Comparison of ENCODE assay signal across 8 cellular contexts in genomic region chr6:30556714-30556963, GRCh38. TPM values are rescaled to one million over a fixed set of nuclear protein-coding genes. Genes with fewer than 3 reads are reported as not detected.
DNase-seq lines count a peak whose midpoint lies in the region; ATAC-seq and TF ChIP-seq lines count a peak whose summit lies in the region.

No MANE protein-coding gene starts in this region.

- H3K4me3 ChIP-seq in cardiac muscle cell, result peak overlapping the region; percentile 73
- peak overlapping the region; percentile 98 for H3K4me3 ChIP-seq in fibroblast of mammary gland (ENCODE audit: control insufficient read depth, low read depth, low read length)

- TF ChIP-seq CTCF in cardiac muscle cell (IDR thresholded peaks at IDR 0.05; ENCODE audit: low read depth, low read length), result no peak
- TF ChIP-seq CTCF in fibroblast of mammary gland (conservative IDR thresholded peaks at IDR 0.05; ENCODE audit: control insufficient read depth, insufficient read depth, low read depth, low read length), result no peak

- ATAC-seq in Right ventricle myocardium inferior (no peak), GM21515 (IDR thresholded peaks at IDR 0.05; ENCODE audit: unreplicated experiment) (no peak)
- ATAC-seq in activated CD8-positive, alpha-beta memory T cell treated with anti-CD3 and anti-CD28 coated beads, Interleukin-2, amount 10 ng/mL, durations not matched to agents 7 days and 5 days, result no peak

- peak overlapping the region; percentile 100 for H3K27ac Mint-ChIP-seq in activated CD8-positive, alpha-beta memory T cell treated with anti-CD3 and anti-CD28 coated beads, Interleukin-2, amount 10 ng/mL, durations not matched to agents 7 days and 5 days

- DNase-seq in cardiac muscle cell (ENCODE audit: low read depth in 1 of 2, low spot score in 1 of 2) (peak; percentile 90 to 91), Right ventricle myocardium inferior (ENCODE audit: missing footprints) (no peak), fibroblast of mammary gland (ENCODE audit: low read depth) (no peak), posterior vena cava (ENCODE audit: low spot score) (peak; percentile 97), islet precursor cell (no peak), NAMALWA (ENCODE audit: low spot score) (no peak)
- peak; percentile 97 for DNase-seq in activated CD8-positive, alpha-beta memory T cell treated with anti-CD3 and anti-CD28 coated beads, Interleukin-2, amount 10 ng/mL, durations not matched to agents 7 days and 5 days

- H3K27me3 Mint-ChIP-seq in activated CD8-positive, alpha-beta memory T cell treated with anti-CD3 and anti-CD28 coated beads, Interleukin-2, amount 10 ng/mL, durations not matched to agents 7 days and 5 days, result no peaks in the 10 kb centered on the region

- no peaks in the 10 kb centered on the region for H3K9me3 Mint-ChIP-seq in activated CD8-positive, alpha-beta memory T cell treated with anti-CD3 and anti-CD28 coated beads, Interleukin-2, amount 10 ng/mL, durations not matched to agents 7 days and 5 days (ENCODE audit: low read depth)

- H3K4me1 Mint-ChIP-seq in activated CD8-positive, alpha-beta memory T cell treated with anti-CD3 and anti-CD28 coated beads, Interleukin-2, amount 10 ng/mL, durations not matched to agents 7 days and 5 days, result peaks cover 34% of the 10 kb centered on the region

- H3K27me3 ChIP-seq in cardiac muscle cell, result no peaks in the 10 kb centered on the region

- CTCF ChIA-PET in activated CD8-positive, alpha-beta memory T cell treated with anti-CD3 and anti-CD28 coated beads, Interleukin-2, amount 10 ng/mL, durations not matched to agents 7 days and 5 days (lab: Charles Lee), result interaction anchor here (0.9 to 3.0 kb wide), 11 partner anchors 10 to 174 kb away, joined by 3 to 17 read pairs (median 5); partner anchors contain the start of gene ABCF1

- H3K36me3 ChIP-seq in cardiac muscle cell, result peaks cover 22% of the 10 kb centered on the region

- no peaks in the 10 kb centered on the region for H3K9me3 ChIP-seq in cardiac muscle cell (ENCODE audit: low read depth)

- peaks cover 27% of the 10 kb centered on the region for H3K36me3 Mint-ChIP-seq in activated CD8-positive, alpha-beta memory T cell treated with anti-CD3 and anti-CD28 coated beads, Interleukin-2, amount 10 ng/mL, durations not matched to agents 7 days and 5 days

- intact Hi-C loops in Right ventricle myocardium inferior (cut with DNase I) (loop anchor here (2.0 to 5.0 kb wide), 3 partner anchors 14 to 166 kb away; partner anchors contain the start of genes ABCF1, MRPS18B, PPP1R10 and TUBB), posterior vena cava (cut with DNase I) (no loop called here)

- peak overlapping the region; percentile 98 for H3K4me3 Mint-ChIP-seq in activated CD8-positive, alpha-beta memory T cell treated with anti-CD3 and anti-CD28 coated beads, Interleukin-2, amount 10 ng/mL, durations not matched to agents 7 days and 5 days

- peaks cover 13% of the 10 kb centered on the region for H3K4me1 ChIP-seq in cardiac muscle cell (ENCODE audit: low read depth)

- peak overlapping the region; percentile 87 for H3K27ac ChIP-seq in cardiac muscle cell

RNA-seq across cellular contexts. Expression of gene GNL1, which starts 0.3 kb away (rescaled TPM):
- total RNA-seq in cardiac muscle cell (12.4 and 16.1 TPM in 2 replicates), Right ventricle myocardium inferior (18.3 TPM), posterior vena cava (10 to 100 TPM; 52.2 to 59.6 TPM)
- polyA plus RNA-seq in cardiac muscle cell, result 33.9 and 44.2 TPM in 2 replicates
- total RNA-seq in activated CD8-positive, alpha-beta memory T cell treated with anti-CD3 and anti-CD28 coated beads, Interleukin-2, amount 10 ng/mL, durations not matched to agents 7 days and 5 days, result 10 to 100 TPM; 64.0 to 73.5 TPM

RNA-seq across cellular contexts. Expression of gene PRR3, which starts 0.5 kb away (rescaled TPM):
- total RNA-seq in cardiac muscle cell (11.4 and 11.8 TPM in 2 replicates), Right ventricle myocardium inferior (2.8 TPM), posterior vena cava (1 to 10 TPM; 5.4 to 8.3 TPM)
- 14.3 and 14.7 TPM in 2 replicates for polyA plus RNA-seq in cardiac muscle cell
- total RNA-seq in activated CD8-positive, alpha-beta memory T cell treated with anti-CD3 and anti-CD28 coated beads, Interleukin-2, amount 10 ng/mL, durations not matched to agents 7 days and 5 days, result 10 to 100 TPM; 19.5 to 23.6 TPM

RNA-seq across cellular contexts. Expression of gene ABCF1, which starts 14.6 kb away (rescaled TPM):
- 54.4 and 61.9 TPM in 2 replicates for total RNA-seq in cardiac muscle cell
- 52.5 and 54.6 TPM in 2 replicates for polyA plus RNA-seq in cardiac muscle cell
- total RNA-seq in Right ventricle myocardium inferior, result 39.5 TPM
- 10 to 100 TPM; 73.8 to 98.6 TPM for total RNA-seq in activated CD8-positive, alpha-beta memory T cell treated with anti-CD3 and anti-CD28 coated beads, Interleukin-2, amount 10 ng/mL, durations not matched to agents 7 days and 5 days
- total RNA-seq in posterior vena cava, result 10 to 100 TPM; 39.4 to 42.3 TPM

Comparison
In these comparisons a context has a peak if more than half of its experiments do, and no peak if none do; other contexts are left out.
1. DNase-seq: peak in cardiac muscle cell (2 of 2), activated CD8-positive, alpha-beta memory T cell treated with anti-CD3 and anti-CD28 coated beads, Interleukin-2, amount 10 ng/mL, durations not matched to agents 7 days and 5 days (single experiment) and posterior vena cava (single experiment); none in Right ventricle myocardium inferior (single experiment), fibroblast of mammary gland (single experiment), islet precursor cell (single experiment) and NAMALWA (single experiment).